Comparison of ENCODE assay signal across 24 cellular contexts in genomic region chr7:143252002-143252401, GRCh38. TPM values are rescaled to one million over a fixed set of nuclear protein-coding genes. Genes with fewer than 3 reads are reported as not detected.
DNase-seq lines count a peak whose midpoint lies in the region; ATAC-seq, FAIRE-seq and TF ChIP-seq lines count a peak whose summit lies in the region.
"Had no signal": no experiment of that assay in that cellular context is flagged by ENCODE, and none has a peak within 500 bp of the region (broad histone marks: within the 10 kb centered on the region; RNA-seq: fewer than 3 reads in every experiment).

No MANE protein-coding gene starts in this region.

- no peak overlapping the region for H2BK120ac ChIP-seq in H9 (ENCODE audit: low read depth, low read length, poor library complexity, severe bottlenecking)

- no peak overlapping the region for H3K56ac ChIP-seq in H9 (ENCODE audit: insufficient read length, low read depth, low read length)

- no peak overlapping the region for H3K23ac ChIP-seq in H9 (ENCODE audit: insufficient read length, low read depth, low read length)

- no peak overlapping the region for H2BK15ac ChIP-seq in H9 (ENCODE audit: low read depth, low read length)

- no peak overlapping the region for H3K4ac ChIP-seq in H9 (ENCODE audit: low read depth, low read length)

- no peaks in the 10 kb centered on the region for H3K27me3 Mint-ChIP-seq in activated T-cell treated with anti-CD3 and anti-CD28 coated beads, Interleukin-2, amount 50 U/mL, for 24 hours
- H3K27me3 Mint-ChIP-seq in IgD-negative memory B cell (peaks cover under 1% of the 10 kb centered on the region), H9 (ENCODE audit: low read depth) (peaks cover 2% of the 10 kb centered on the region)
- H3K27me3 Mint-ChIP-seq in activated CD8-positive, alpha-beta T cell treated with anti-CD3 and anti-CD28 coated beads for 36 hours: no peaks in the 10 kb centered on the region

- no peak overlapping the region for H3K14ac ChIP-seq in H9 (ENCODE audit: insufficient read depth, low read length)

- peaks cover 7% of the 10 kb centered on the region for H3K9me3 Mint-ChIP-seq in activated T-cell treated with anti-CD3 and anti-CD28 coated beads, Interleukin-2, amount 50 U/mL, for 24 hours
- H3K9me3 Mint-ChIP-seq in IgD-negative memory B cell: peaks cover 1 to 12% (median 9%) of the 10 kb centered on the region in 3 donors
- peaks cover 31% of the 10 kb centered on the region for H3K9me3 Mint-ChIP-seq in activated CD8-positive, alpha-beta T cell treated with anti-CD3 and anti-CD28 coated beads for 36 hours
- peaks cover 10% of the 10 kb centered on the region for H3K9me3 Mint-ChIP-seq in stimulated activated effector memory CD8-positive, alpha-beta T cell treated with anti-CD3 and anti-CD28 coated beads, Interleukin-12 subunit alpha, Interleukin-12 subunit beta, amount 100 ng/mL, for 72 hours
- H3K9me3 Mint-ChIP-seq in H9: no peaks in the 10 kb centered on the region

- H3K27ac ChIP-seq in H9 (ENCODE audit: insufficient read length, low read depth, low read length): no peak overlapping the region
- H3K27ac ChIP-seq: gastroesophageal sphincter, uterus had no signal

- H2AK5ac ChIP-seq in H9 (ENCODE audit: insufficient read length, low read length): no peak overlapping the region

- CTCF ChIA-PET in activated CD8-positive, alpha-beta T cell treated with anti-CD3 and anti-CD28 coated beads for 36 hours (lab: Charles Lee): interaction anchor here (1.6 to 5.7 kb wide), 2 partner anchors 12 to 47 kb away, joined by 3 to 48 read pairs; no protein-coding TSS in a partner anchor

- no peak for DNase-seq in activated T-cell treated with anti-CD3 and anti-CD28 coated beads, Interleukin-2, amount 50 U/mL, for 24 hours
- DNase-seq in activated T-cell treated with anti-CD3 and anti-CD28 coated beads for 4 hours (no peak), frontal cortex (ENCODE audit: low spot score in 2 of 2) (no peak), H9 (no peak)
- DNase-seq in activated CD8-positive, alpha-beta T cell treated with anti-CD3 and anti-CD28 coated beads for 36 hours: peak; percentile 41
- DNase-seq in stimulated activated effector memory CD8-positive, alpha-beta T cell treated with anti-CD3 and anti-CD28 coated beads, Interleukin-12 subunit alpha, Interleukin-12 subunit beta, amount 100 ng/mL, for 72 hours (ENCODE audit: low spot score in 2 of 2): no peak
- DNase-seq: activated CD4-positive, alpha-beta T cell treated with anti-CD3 and anti-CD28 coated beads, Interleukin-2, amount 50 U/mL, for 1 hour; anterior cingulate cortex; caudate nucleus; DMS79 treated with DMSO at 0.1 percent for 48 hours; NCI-H2029; NCI-H446 treated with DMSO at 0.1 percent for 48 hours; nephron progenitor cell; NK-92 treated with Interleukin-12 subunit alpha and Interleukin-12 subunit beta, amount 100 ng/mL, for 24 hours; RPMI8226; stimulated activated CD4-positive, alpha-beta T cell treated with anti-CD3 and anti-CD28 coated beads, Interleukin-2, amount 100 ng/mL, for 48 hours; uterus had no signal

- ATAC-seq in activated CD8-positive, alpha-beta T cell treated with anti-CD3 and anti-CD28 coated beads for 36 hours: peak; percentile 75
- peak; percentile 58 for ATAC-seq in stimulated activated effector memory CD8-positive, alpha-beta T cell treated with anti-CD3 and anti-CD28 coated beads, Interleukin-12 subunit alpha, Interleukin-12 subunit beta, amount 100 ng/mL, for 72 hours
- no peak for ATAC-seq in GM21447 (IDR thresholded peaks at IDR 0.05; ENCODE audit: unreplicated experiment)
- ATAC-seq: gastroesophageal sphincter, SK-N-SH treated with all-trans-retinoic acid at 6 μM for 48 hours had no signal

- no peaks in the 10 kb centered on the region for H3K4me1 ChIP-seq in H9 (ENCODE audit: insufficient read depth, low read length)
- H3K4me1 ChIP-seq: gastroesophageal sphincter, uterus had no signal

- no peak for TF ChIP-seq CTCF in activated CD8-positive, alpha-beta T cell treated with anti-CD3 and anti-CD28 coated beads for 36 hours (IDR thresholded peaks at IDR 0.05)
- TF ChIP-seq CTCF in H9 (conservative IDR thresholded peaks at IDR 0.05): no peak

- FAIRE-seq in frontal cortex (lab: Jason Lieb, UNC): no peak
- FAIRE-seq: GM18507, TTC549 had no signal

- WGBS in H9 (ENCODE audit: extremely low coverage, insufficient read length, low lambda C conversion rate): no CpG with 5 or more reads among the region's 2 CpGs

- H3K27me3 ChIP-seq in H9 (ENCODE audit: insufficient read depth, low read length): no peaks in the 10 kb centered on the region
- H3K27me3 ChIP-seq: gastroesophageal sphincter, uterus had no signal

- POLR2A ChIA-PET in activated CD8-positive, alpha-beta T cell treated with anti-CD3 and anti-CD28 coated beads for 36 hours (lab: Charles Lee): no interaction called here

- H2BK20ac ChIP-seq in H9 (ENCODE audit: low read depth, low read length, poor library complexity, severe bottlenecking): no peak overlapping the region

- H3K4me2 ChIP-seq in H9 (ENCODE audit: insufficient read depth, insufficient read length, low read length): no peak overlapping the region

- intact Hi-C loops in activated CD8-positive, alpha-beta T cell treated with anti-CD3 and anti-CD28 coated beads for 36 hours (cut with micrococcal nuclease): no loop called here

- H4K91ac ChIP-seq in H9 (ENCODE audit: insufficient read length, low read depth, low read length): no peak overlapping the region

- H3K4me1 Mint-ChIP-seq in activated T-cell treated with anti-CD3 and anti-CD28 coated beads, Interleukin-2, amount 50 U/mL, for 24 hours (ENCODE audit: low read depth): peaks cover 79% of the 10 kb centered on the region
- H3K4me1 Mint-ChIP-seq in IgD-negative memory B cell: peaks cover 49 to 56% (median 50%) of the 10 kb centered on the region in 3 donors
- peaks cover 69% of the 10 kb centered on the region for H3K4me1 Mint-ChIP-seq in activated CD8-positive, alpha-beta T cell treated with anti-CD3 and anti-CD28 coated beads for 36 hours (ENCODE audit: low read depth)
- H3K4me1 Mint-ChIP-seq in stimulated activated effector memory CD8-positive, alpha-beta T cell treated with anti-CD3 and anti-CD28 coated beads, Interleukin-12 subunit alpha, Interleukin-12 subunit beta, amount 100 ng/mL, for 72 hours: peaks cover 65% of the 10 kb centered on the region
- H3K4me1 Mint-ChIP-seq in H9: no peaks in the 10 kb centered on the region
- H3K4me1 Mint-ChIP-seq: nephron progenitor cell had no signal

- no peak overlapping the region for H3K4me3 Mint-ChIP-seq in activated T-cell treated with anti-CD3 and anti-CD28 coated beads, Interleukin-2, amount 50 U/mL, for 24 hours
- peak overlapping the region in 3 of 4 donors; percentile 1 to 65 (median 9) for H3K4me3 Mint-ChIP-seq in IgD-negative memory B cell
- H3K4me3 Mint-ChIP-seq in activated CD8-positive, alpha-beta T cell treated with anti-CD3 and anti-CD28 coated beads for 36 hours: no peak overlapping the region
- H3K4me3 Mint-ChIP-seq in stimulated activated effector memory CD8-positive, alpha-beta T cell treated with anti-CD3 and anti-CD28 coated beads, Interleukin-12 subunit alpha, Interleukin-12 subunit beta, amount 100 ng/mL, for 72 hours: no peak overlapping the region
- H3K4me3 Mint-ChIP-seq in H9: no peak overlapping the region
- H3K4me3 Mint-ChIP-seq: nephron progenitor cell had no signal

- H4K8ac ChIP-seq in H9 (replicated peaks; ENCODE audit: insufficient read length, low read depth, low read length): no peak overlapping the region

- no peak overlapping the region for H3T11ph ChIP-seq in H9 (ENCODE audit: low read length)

- H2BK12ac ChIP-seq in H9 (ENCODE audit: insufficient read length, low read depth, low read length): no peak overlapping the region

- no peaks in the 10 kb centered on the region for H3K9me3 ChIP-seq in H9 (ENCODE audit: control insufficient read depth, low read depth, low read length)
- H3K9me3 ChIP-seq: gastroesophageal sphincter, uterus had no signal

- no peaks in the 10 kb centered on the region for H3K23me2 ChIP-seq in H9 (ENCODE audit: insufficient read length, low read depth, low read length, poor library complexity, severe bottlenecking)

- no peaks in the 10 kb centered on the region for H4K20me1 ChIP-seq in H9 (ENCODE audit: control insufficient read depth, insufficient read depth, insufficient read length)

- no peak overlapping the region for H3K18ac ChIP-seq in H9 (ENCODE audit: insufficient read length, low read depth, low read length)

- no peak overlapping the region for H2AFZ ChIP-seq in H9 (ENCODE audit: low read length)

- H3K79me2 ChIP-seq in H9 (ENCODE audit: insufficient read depth, low read length): no peaks in the 10 kb centered on the region

- H3K36me3 Mint-ChIP-seq in activated T-cell treated with anti-CD3 and anti-CD28 coated beads, Interleukin-2, amount 50 U/mL, for 24 hours (ENCODE audit: low read depth): peaks cover 10% of the 10 kb centered on the region
- peaks cover 13% of the 10 kb centered on the region for H3K36me3 Mint-ChIP-seq in IgD-negative memory B cell
- peaks cover 35% of the 10 kb centered on the region for H3K36me3 Mint-ChIP-seq in activated CD8-positive, alpha-beta T cell treated with anti-CD3 and anti-CD28 coated beads for 36 hours (ENCODE audit: low read depth)
- H3K36me3 Mint-ChIP-seq in stimulated activated effector memory CD8-positive, alpha-beta T cell treated with anti-CD3 and anti-CD28 coated beads, Interleukin-12 subunit alpha, Interleukin-12 subunit beta, amount 100 ng/mL, for 72 hours: peaks cover 7% of the 10 kb centered on the region
- no peaks in the 10 kb centered on the region for H3K36me3 Mint-ChIP-seq in H9 (ENCODE audit: insufficient read depth in 1 of 3, low read depth in 3 of 3)

- H3K9ac ChIP-seq in H9 (ENCODE audit: extremely low read depth, insufficient read length, low read length): no peak overlapping the region

- no peaks in the 10 kb centered on the region for H3K79me1 ChIP-seq in H9 (ENCODE audit: insufficient read depth, low read depth, low read length, poor library complexity, severe bottlenecking)

- H3K27ac Mint-ChIP-seq in activated T-cell treated with anti-CD3 and anti-CD28 coated beads, Interleukin-2, amount 50 U/mL, for 24 hours: peak overlapping the region; percentile 74
- H3K27ac Mint-ChIP-seq in IgD-negative memory B cell (peak overlapping the region; percentile 24 to 79 (median 32)), H9 (peak overlapping the region in 1 of 3 experiments; percentile 66; a peak in 1 of 7 replicates)
- H3K27ac Mint-ChIP-seq in activated CD8-positive, alpha-beta T cell treated with anti-CD3 and anti-CD28 coated beads for 36 hours: peak overlapping the region; percentile 54
- H3K27ac Mint-ChIP-seq in stimulated activated effector memory CD8-positive, alpha-beta T cell treated with anti-CD3 and anti-CD28 coated beads, Interleukin-12 subunit alpha, Interleukin-12 subunit beta, amount 100 ng/mL, for 72 hours: peak overlapping the region; percentile 50
- H3K27ac Mint-ChIP-seq: nephron progenitor cell had no signal

- no peak overlapping the region for H2BK5ac ChIP-seq in H9 (ENCODE audit: insufficient read length, low read length)

- H4K5ac ChIP-seq in H9 (ENCODE audit: insufficient read length, low read depth, low read length): no peak overlapping the region

RNA-seq across cellular contexts. Expression of gene GSTK1, which starts 11.2 kb away (rescaled TPM):
- polyA plus RNA-seq in IgD-negative memory B cell: 329 TPM
- 100 to 1,000 TPM; 163 to 171 TPM for total RNA-seq in activated CD8-positive, alpha-beta T cell treated with anti-CD3 and anti-CD28 coated beads for 36 hours
- 24.9 TPM for total RNA-seq in frontal cortex
- 36.1 and 37.3 TPM in 2 replicates for total RNA-seq in H9 (2021)

RNA-seq across cellular contexts. Expression of gene TAS2R40, which starts 30.2 kb away (rescaled TPM):
- polyA plus RNA-seq in IgD-negative memory B cell: not detected
- total RNA-seq in activated CD8-positive, alpha-beta T cell treated with anti-CD3 and anti-CD28 coated beads for 36 hours: not detected
- total RNA-seq in frontal cortex (not detected), H9 (2021) (not detected in 2 replicates)
- total RNA-seq: gastroesophageal sphincter, uterus had no signal
- polyA plus RNA-seq: esophagus had no signal

RNA-seq across cellular contexts. Expression of gene TMEM139, which starts 32.8 kb away (rescaled TPM):
- polyA plus RNA-seq in IgD-negative memory B cell: not detected
- 1 to 10 TPM; 1.6 to 2.0 TPM for total RNA-seq in activated CD8-positive, alpha-beta T cell treated with anti-CD3 and anti-CD28 coated beads for 36 hours
- not detected for total RNA-seq in frontal cortex
- 0.85 and 1.1 TPM in 2 replicates for total RNA-seq in H9 (2021)

RNA-seq across cellular contexts. Expression of gene CASP2, which starts 36.1 kb away (rescaled TPM):
- 23.7 TPM for polyA plus RNA-seq in IgD-negative memory B cell
- total RNA-seq in activated CD8-positive, alpha-beta T cell treated with anti-CD3 and anti-CD28 coated beads for 36 hours: 10 to 100 TPM; 79.6 to 80.9 TPM
- total RNA-seq in frontal cortex (20.4 TPM), H9 (2021) (65.3 and 67.4 TPM in 2 replicates)

Comparison
In these comparisons a context has a peak if more than half of its experiments do, and no peak if none do; other contexts are left out.
1. H3K4me3 Mint-ChIP-seq: peak in IgD-negative memory B cell (3 of 4); none in activated T-cell treated with anti-CD3 and anti-CD28 coated beads, Interleukin-2, amount 50 U/mL, for 24 hours (single experiment), activated CD8-positive, alpha-beta T cell treated with anti-CD3 and anti-CD28 coated beads for 36 hours (single experiment), stimulated activated effector memory CD8-positive, alpha-beta T cell treated with anti-CD3 and anti-CD28 coated beads, Interleukin-12 subunit alpha, Interleukin-12 subunit beta, amount 100 ng/mL, for 72 hours (single experiment) and H9 (0 of 2).